ENCODE assay signal across 16 cellular contexts in the genomic region with DNA sequence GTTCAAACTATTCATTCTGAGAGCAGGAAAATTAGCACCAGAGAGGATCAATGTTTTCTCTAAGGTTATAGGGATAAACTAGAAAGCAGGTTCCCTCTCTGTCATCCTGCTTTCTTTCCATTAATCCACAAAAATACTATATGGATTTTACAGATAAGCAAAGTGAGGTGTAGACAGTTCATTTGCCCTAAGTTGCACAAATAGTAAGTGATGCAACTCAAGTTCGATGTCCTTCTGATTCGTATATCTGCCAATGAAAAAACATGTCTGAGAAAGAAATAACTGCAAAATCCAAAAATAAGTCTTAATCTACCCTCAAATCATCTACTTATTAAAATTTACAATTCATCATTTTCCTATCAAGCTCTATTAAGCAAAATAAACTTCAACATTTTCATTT.
"Had no signal": no experiment of that assay in that cellular context is flagged by ENCODE, and none has a peak within 500 bp of the region (broad histone marks: within the 10 kb centered on the region; RNA-seq: fewer than 3 reads in every experiment).

No MANE protein-coding gene starts in this region.

- H3K4me3 ChIP-seq: coronary artery, esophagus squamous epithelium, lung, spleen, testis, tibial artery had no signal

- H3K4me1 ChIP-seq: esophagus squamous epithelium, parathyroid adenoma, spleen, testis, tibial artery had no signal

- H2AFZ ChIP-seq: parathyroid adenoma had no signal

- H3K9ac ChIP-seq: parathyroid adenoma had no signal

- H3K79me2 ChIP-seq: parathyroid adenoma had no signal

- H3K9me3 ChIP-seq: esophagus squamous epithelium, testis, tibial artery had no signal

- DNase-seq: effector memory CD8-positive, alpha-beta T cell; esophagus squamous epithelium; islet precursor cell; left colon; left ventricle myocardium superior; natural killer cell; spleen; stimulated activated CD4-positive, alpha-beta T cell treated with anti-CD3 and anti-CD28 coated beads, Interleukin-4, amount 100 ng/mL, for 4 hours; tibial artery had no signal

- H3K36me3 ChIP-seq: esophagus squamous epithelium, spleen, tibial artery had no signal

- H3K27me3 ChIP-seq: esophagus squamous epithelium, spleen, testis, tibial artery had no signal

- ATAC-seq: effector memory CD8-positive, alpha-beta T cell; left colon; left ventricle myocardium superior; natural killer cell; sciatic nerve; stimulated activated memory B cell treated with anti-CD40 and anti-IgM and Interleukin-4, amounts not matched to agents 10 μg/mL and 1 μg/mL and 100 μg/mL, for 72 hours; stimulated activated naive CD8-positive, alpha-beta T cell treated with anti-CD3 and anti-CD28 coated beads, Interleukin-15, Interleukin-2, amounts not matched to agents 100 U/mL and 50 U/mL, for 24 hours had no signal

- H3K27ac ChIP-seq: coronary artery, esophagus squamous epithelium, parathyroid adenoma, spleen, testis, tibial artery had no signal
